ENCODE assay signal across 35 cellular contexts in genomic region chr20:2333821-2334220, GRCh38. TPM values are rescaled to one million over a fixed set of nuclear protein-coding genes. Genes with fewer than 3 reads are reported as not detected.
"Had no signal": no experiment of that assay in that cellular context is flagged by ENCODE, and none has a peak within 500 bp of the region (broad histone marks: within the 10 kb centered on the region; RNA-seq: fewer than 3 reads in every experiment).

No MANE protein-coding gene starts in this region.

- H3K9me3 Mint-ChIP-seq: central memory CD8-positive, alpha-beta T cell; naive thymus-derived CD8-positive, alpha-beta T cell; nephron progenitor cell; stimulated activated memory B cell treated with anti-CD40 and anti-IgM and Interleukin-4, amounts not matched to agents 10 μg/mL and 1 μg/mL and 100 μg/mL, for 72 hours had no signal

- H3K36me3 Mint-ChIP-seq: naive thymus-derived CD8-positive, alpha-beta T cell; stimulated activated memory B cell treated with anti-CD40 and anti-IgM and Interleukin-4, amounts not matched to agents 10 μg/mL and 1 μg/mL and 100 μg/mL, for 72 hours had no signal

- H3K4me1 Mint-ChIP-seq: central memory CD8-positive, alpha-beta T cell; stimulated activated memory B cell treated with anti-CD40 and anti-IgM and Interleukin-4, amounts not matched to agents 10 μg/mL and 1 μg/mL and 100 μg/mL, for 72 hours had no signal

- H3K4me3 ChIP-seq: esophagus muscularis mucosa, heart right ventricle, lower lobe of right lung, pancreas, psoas muscle, sigmoid colon, testis, tibial artery, upper lobe of left lung had no signal

- H3K4me1 ChIP-seq: esophagus muscularis mucosa, foreskin keratinocyte, lower lobe of right lung, pancreas, psoas muscle, sigmoid colon, testis, tibial artery, upper lobe of left lung had no signal

- H3K27ac Mint-ChIP-seq: nephron progenitor cell; stimulated activated memory B cell treated with anti-CD40 and anti-IgM and Interleukin-4, amounts not matched to agents 10 μg/mL and 1 μg/mL and 100 μg/mL, for 72 hours had no signal

- H3K27me3 ChIP-seq: pancreas, sigmoid colon, testis, upper lobe of left lung had no signal

- H3K36me3 ChIP-seq: esophagus muscularis mucosa, heart right ventricle, lower lobe of right lung, pancreas, sigmoid colon, tibial artery, upper lobe of left lung had no signal

- H3K9me3 ChIP-seq: esophagus muscularis mucosa, heart right ventricle, lower lobe of right lung, pancreas, psoas muscle, sigmoid colon, testis, tibial artery, upper lobe of left lung had no signal

- DNase-seq: cortex of kidney; effector CD4-positive, alpha-beta T cell; foreskin keratinocyte; glutamatergic neuron; heart right ventricle; hippocampal formation; kidney glomerular epithelial cell; left colon; left ventricle myocardium superior; lower lobe of right lung; nephron progenitor cell; occipital lobe; psoas muscle; right cardiac atrium; sigmoid colon; stimulated activated CD4-positive, alpha-beta T cell treated with anti-CD3 and anti-CD28 coated beads, Interleukin-2, amount 100 ng/mL, for 24 hours; stimulated activated CD4-positive, alpha-beta T cell treated with anti-CD3 and anti-CD28 coated beads, Interleukin-4, amount 100 ng/mL, for 4 hours; stimulated activated naive CD8-positive, alpha-beta T cell treated with anti-CD3 and anti-CD28 coated beads, Interleukin-15, Interleukin-2, amounts not matched to agents 100 U/mL and 50 U/mL, for 24 hours; substantia nigra; testis; tibial artery; upper lobe of left lung had no signal

- H3K4me3 Mint-ChIP-seq: central memory CD8-positive, alpha-beta T cell; naive thymus-derived CD8-positive, alpha-beta T cell; nephron progenitor cell; stimulated activated memory B cell treated with anti-CD40 and anti-IgM and Interleukin-4, amounts not matched to agents 10 μg/mL and 1 μg/mL and 100 μg/mL, for 72 hours had no signal

- H3K27ac ChIP-seq: esophagus muscularis mucosa, foreskin keratinocyte, heart right ventricle, lower lobe of right lung, pancreas, psoas muscle, sigmoid colon, testis, tibial artery, upper lobe of left lung had no signal

- ATAC-seq: foreskin keratinocyte; heart right ventricle; left colon; left ventricle myocardium superior; lower lobe of right lung; naive thymus-derived CD8-positive, alpha-beta T cell; pancreas; psoas muscle; right cardiac atrium; stimulated activated memory B cell treated with anti-CD40 and anti-IgM and Interleukin-4, amounts not matched to agents 10 μg/mL and 1 μg/mL and 100 μg/mL, for 72 hours; stimulated activated naive CD8-positive, alpha-beta T cell treated with anti-CD3 and anti-CD28 coated beads, Interleukin-15, Interleukin-2, amounts not matched to agents 100 U/mL and 50 U/mL, for 24 hours had no signal

RNA-seq across cellular contexts. Expression of gene TGM3, which starts 38.0 kb away (rescaled TPM):
- total RNA-seq: chondrocyte; dermis microvascular lymphatic vessel endothelial cell; epithelial cell of proximal tubule; foreskin keratinocyte; heart right ventricle; left ventricle myocardium superior; mesenteric fat pad; myocyte; naive thymus-derived CD8-positive, alpha-beta T cell; renal cortical epithelial cell; right cardiac atrium; sigmoid colon had no signal
- polyA plus RNA-seq: fibroblast of lung; foreskin keratinocyte; naive thymus-derived CD8-positive, alpha-beta T cell had no signal

RNA-seq across cellular contexts. Expression of gene TGM6, which starts 46.9 kb away (rescaled TPM):
- total RNA-seq: chondrocyte; dermis microvascular lymphatic vessel endothelial cell; epithelial cell of proximal tubule; esophagus muscularis mucosa; fibroblast of lung; foreskin keratinocyte; heart right ventricle; left colon; left ventricle myocardium superior; lower lobe of right lung; mesenteric fat pad; myocyte; naive thymus-derived CD8-positive, alpha-beta T cell; occipital lobe; pancreas; psoas muscle; renal cortical epithelial cell; right cardiac atrium; sigmoid colon; skeletal muscle tissue; testis; upper lobe of left lung had no signal
- polyA plus RNA-seq: fibroblast of lung; foreskin keratinocyte; heart right ventricle; naive thymus-derived CD8-positive, alpha-beta T cell; pancreas; psoas muscle; right cardiac atrium; sigmoid colon had no signal
